In the genomic region with DNA sequence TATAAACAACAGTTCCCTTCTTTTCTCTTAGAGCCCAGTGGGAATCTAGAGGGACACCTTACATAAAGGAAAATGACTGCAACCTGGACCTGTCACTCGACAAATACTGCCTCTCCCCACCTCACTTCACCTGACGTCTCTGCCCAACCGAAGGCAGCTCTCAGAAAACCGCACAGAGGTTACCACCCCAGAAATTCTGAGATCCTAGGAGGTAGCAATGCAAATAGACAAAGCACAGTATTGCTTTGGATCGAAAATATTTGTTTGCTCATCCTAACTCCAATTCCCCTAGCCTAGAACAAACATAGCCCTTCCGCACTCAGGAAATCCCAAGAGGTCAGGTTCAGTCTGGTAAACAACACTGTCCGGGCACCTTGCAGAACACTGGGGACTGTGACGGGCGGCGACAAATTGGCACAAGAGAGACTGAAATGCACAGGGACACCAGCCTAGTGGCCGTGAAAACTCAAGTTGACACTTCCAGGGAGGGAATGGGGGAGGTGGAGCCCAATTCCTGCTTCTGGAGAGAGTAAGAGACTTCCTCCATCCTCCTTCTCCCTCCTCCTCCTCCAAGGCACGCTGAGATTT, we compare ENCODE assay signal across 8 cellular contexts. TPM values are rescaled to one million over a fixed set of nuclear protein-coding genes. Genes with fewer than 3 reads are reported as not detected.
A peak's percentile ranks its signal among the peaks of the same experiment; 100 is the strongest.
DNase-seq lines count a peak whose midpoint lies in the region; ATAC-seq and TF ChIP-seq lines count a peak whose summit lies in the region.

No MANE protein-coding gene starts in this region.

- ATAC-seq in GM21381 (IDR thresholded peaks at IDR 0.05; ENCODE audit: unreplicated experiment): peak; percentile 35
- peak; percentile 42 for ATAC-seq in T-helper 17 cell
- ATAC-seq in naive thymus-derived CD8-positive, alpha-beta T cell: peak; percentile 42 to 61

- H3K27ac ChIP-seq in HL-60 (replicated peaks): no peak overlapping the region

- H3K9me3 ChIP-seq in T-helper 17 cell (ENCODE audit: control insufficient read depth, low read length, poor library complexity, severe bottlenecking): no peaks in the 10 kb centered on the region

- H3K27me3 ChIP-seq in HL-60 (ENCODE audit: insufficient read depth, poor library complexity, severe bottlenecking): no peaks in the 10 kb centered on the region

- peaks cover 15% of the 10 kb centered on the region for H3K27me3 Mint-ChIP-seq in T-helper 17 cell
- H3K27me3 Mint-ChIP-seq in naive thymus-derived CD8-positive, alpha-beta T cell: peaks cover 3 to 14% (median 7%) of the 10 kb centered on the region in 5 donors

- peaks cover 12 to 40% (median 27%) of the 10 kb centered on the region in 9 donors for H3K9me3 Mint-ChIP-seq in naive thymus-derived CD8-positive, alpha-beta T cell

- TF ChIP-seq CTCF in HL-60 (IDR thresholded peaks at IDR 0.05; ENCODE audit: insufficient read depth, low read length) (no peak), epithelial cell of proximal tubule (conservative IDR thresholded peaks at IDR 0.05; ENCODE audit: low read depth, low read length) (no peak)

- H3K27ac Mint-ChIP-seq in T-helper 17 cell: peak overlapping the region; percentile 93
- peak overlapping the region; percentile 95 to 99 (median 99) for H3K27ac Mint-ChIP-seq in naive thymus-derived CD8-positive, alpha-beta T cell

- peak; percentile 7 for DNase-seq in GM03348 (ENCODE audit: low spot score)
- no peak for DNase-seq in HL-60 (ENCODE audit: low read depth in 1 of 2, low spot score in 1 of 2)
- no peak for DNase-seq in T-helper 17 cell
- no peak for DNase-seq in epithelial cell of proximal tubule (ENCODE audit: low read depth)
- DNase-seq in naive thymus-derived CD8-positive, alpha-beta T cell: peak in 8 of 10 donors; percentile 5 to 65 (median 46)
- DNase-seq in SKM-1 treated with dmso at 0.1 percent for 144 hours (lab: John Stamatoyannopoulos, UW; ENCODE audit: unreplicated experiment): no peak
- DNase-seq in NCI-H446 (lab: John Stamatoyannopoulos, UW): no peak

- peaks cover 9% of the 10 kb centered on the region for H3K36me3 Mint-ChIP-seq in T-helper 17 cell (ENCODE audit: low read depth)
- H3K36me3 Mint-ChIP-seq in naive thymus-derived CD8-positive, alpha-beta T cell: peaks cover 20 to 33% (median 31%) of the 10 kb centered on the region in 3 donors

- peak overlapping the region; percentile 93 for H3K4me3 Mint-ChIP-seq in T-helper 17 cell
- H3K4me3 Mint-ChIP-seq in naive thymus-derived CD8-positive, alpha-beta T cell: peak overlapping the region; percentile 90 to 99 (median 98)

- POLR2A ChIA-PET in naive thymus-derived CD8-positive, alpha-beta T cell (lab: Charles Lee): interaction anchor here (1.0 to 1.4 kb wide), 3 partner anchors 42 to 626 kb away, joined by 3 to 4 read pairs (median 3); no protein-coding TSS in a partner anchor

- H3K4me3 ChIP-seq in HL-60 (replicated peaks; ENCODE audit: insufficient read depth, low read length): peak overlapping the region; percentile 43
- H3K4me3 ChIP-seq in epithelial cell of proximal tubule (ENCODE audit: low read depth, low read length): peak overlapping the region; percentile 68

- H3K4me1 Mint-ChIP-seq in T-helper 17 cell: peaks cover 16% of the 10 kb centered on the region
- peaks cover 14 to 47% (median 45%) of the 10 kb centered on the region in 4 donors for H3K4me1 Mint-ChIP-seq in naive thymus-derived CD8-positive, alpha-beta T cell

RNA-seq across cellular contexts. Expression of a gene that starts 0.4 kb away (rescaled TPM):
- total RNA-seq in T-helper 17 cell (10 to 100 TPM; 28.9 to 41.2 TPM), epithelial cell of proximal tubule (33.9 and 42.1 TPM in 2 replicates)
- 10 to 100 TPM; 64.5 to 73.4 TPM for total RNA-seq in naive thymus-derived CD8-positive, alpha-beta T cell
- polyA plus RNA-seq in naive thymus-derived CD8-positive, alpha-beta T cell: 10 to 100 TPM; 49.5 to 59.4 (median 56.4) TPM

RNA-seq across cellular contexts. Expression of a gene that starts 43.9 kb away (rescaled TPM):
- not detected for total RNA-seq in T-helper 17 cell
- 52.1 and 78.4 TPM in 2 replicates for total RNA-seq in epithelial cell of proximal tubule
- total RNA-seq in naive thymus-derived CD8-positive, alpha-beta T cell: not detected
- polyA plus RNA-seq in naive thymus-derived CD8-positive, alpha-beta T cell: under 1 TPM in 1 of 3 donors, not detected in 2; 0.15 TPM

Comparison
In these comparisons a context has a peak if more than half of its experiments do, and no peak if none do; other contexts are left out.
1. DNase-seq: peak in GM03348 (single experiment) and naive thymus-derived CD8-positive, alpha-beta T cell (8 of 10); none in HL-60 (0 of 2), T-helper 17 cell (0 of 3), epithelial cell of proximal tubule (single experiment), SKM-1 treated with dmso at 0.1 percent for 144 hours (single experiment) and NCI-H446 (0 of 2).
2. RNA of a gene that starts 43.9 kb away (total RNA-seq): 52.1 to 78.4 TPM in epithelial cell of proximal tubule; not detected in naive thymus-derived CD8-positive, alpha-beta T cell and not detected in T-helper 17 cell; every median in the first group is over 10 times any median in the second.
3. Peak in every context shown above with its lines, with median percentiles within 50 percentile points of each other: ATAC-seq.